Comparison of ENCODE assay signal across 25 cellular contexts in the genomic region with DNA sequence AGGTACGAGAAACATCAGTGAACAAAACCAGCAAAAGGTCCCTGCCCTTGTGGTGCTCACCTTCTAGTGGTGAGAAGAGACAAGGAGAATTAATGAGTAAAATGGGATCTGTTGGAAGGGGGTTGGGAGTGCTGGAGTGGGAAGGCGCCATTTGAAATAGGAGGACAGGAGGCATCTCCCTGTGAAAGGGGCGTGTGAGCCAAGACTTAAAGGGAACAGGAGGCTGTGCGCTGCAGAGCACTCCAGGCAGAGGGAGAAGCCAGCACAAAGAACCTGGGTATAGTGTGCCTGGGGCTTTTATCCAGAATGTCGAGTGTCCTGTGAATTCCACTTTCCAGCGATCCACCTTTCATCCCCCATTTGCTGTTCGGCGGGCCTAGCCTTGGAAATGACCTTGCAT.
A peak's percentile ranks its signal among the peaks of the same experiment; 100 is the strongest.
DNase-seq lines count a peak whose midpoint lies in the region; ATAC-seq and TF ChIP-seq lines count a peak whose summit lies in the region.
"Had no signal": no experiment of that assay in that cellular context is flagged by ENCODE, and none has a peak within 500 bp of the region (broad histone marks: within the 10 kb centered on the region; RNA-seq: fewer than 3 reads in every experiment).

No MANE protein-coding gene starts in this region.

- H3K36me3 Mint-ChIP-seq in osteocyte (ENCODE audit: unreplicated experiment), result peaks cover 3% of the 10 kb centered on the region
- H3K36me3 Mint-ChIP-seq: CD4-positive, CD25-positive, alpha-beta regulatory T cell had no signal

- H3K36me3 ChIP-seq in NT2/D1 (ENCODE audit: insufficient read depth, insufficient read length, low read length) (no peaks in the 10 kb centered on the region), fibroblast of lung (ENCODE audit: control insufficient read depth, insufficient read depth, low read length) (no peaks in the 10 kb centered on the region), left lung (no peaks in the 10 kb centered on the region)
- H3K36me3 ChIP-seq: SJCRH30 had no signal

- DNase-seq in DMS 273 (lab: John Stamatoyannopoulos, UW; ENCODE audit: unreplicated experiment) (peak; percentile 62), G401 (ENCODE audit: low spot score) (peak; percentile 93), NT2/D1 (ENCODE audit: low read depth, low spot score) (no peak), fibroblast of lung (ENCODE audit: low read depth in 2 of 2) (no peak), osteocyte (ENCODE audit: extremely low spot score, unreplicated experiment) (no peak), GM10266 (ENCODE audit: extremely low spot score) (no peak), left lung (no peak)
- DNase-seq: CD4-positive, CD25-positive, alpha-beta regulatory T cell; DMS53; GDM1; H9; KBM-7; MV-4-11; NCI-H1105; NCI-H146; NCI-H1930; NCI-H2107; NCI-H510A; NCI-H82; NK-92 treated with Interleukin-12 subunit alpha and Interleukin-12 subunit beta, amount 100 ng/mL, for 24 hours; PC-9; SJCRH30 had no signal

- no peak overlapping the region for H3K4me2 ChIP-seq in fibroblast of lung (ENCODE audit: extremely low read depth, insufficient read depth, low read length)
- H3K4me2 ChIP-seq: BLaER1, GM23338, PC-9 had no signal

- H3K9me3 ChIP-seq in NT2/D1 (ENCODE audit: insufficient read depth, low read length) (no peaks in the 10 kb centered on the region), fibroblast of lung (ENCODE audit: control insufficient read depth, insufficient read depth, low read depth, low read length) (no peaks in the 10 kb centered on the region), left lung (no peaks in the 10 kb centered on the region)
- H3K9me3 ChIP-seq: BLaER1, SJCRH30 had no signal

- H3K4me3 ChIP-seq in NT2/D1 (ENCODE audit: insufficient read length, low read depth) (no peak overlapping the region), fibroblast of lung (replicated peaks in 1 of 4; ENCODE audit: control extremely low read depth in 1 of 4, insufficient read depth in 1 of 4, low read depth in 3 of 4, low read length in 4 of 4) (no peak overlapping the region), left lung (no peak overlapping the region)
- H3K4me3 ChIP-seq: BLaER1, GM23338, PC-9, SJCRH30 had no signal

- no peaks in the 10 kb centered on the region for H3K4me1 Mint-ChIP-seq in osteocyte (ENCODE audit: unreplicated experiment)
- H3K4me1 Mint-ChIP-seq: CD4-positive, CD25-positive, alpha-beta regulatory T cell had no signal

- no peaks in the 10 kb centered on the region for H4K20me1 ChIP-seq in fibroblast of lung (ENCODE audit: control insufficient read depth, extremely low read depth, insufficient read depth, low read length)
- H4K20me1 ChIP-seq: BLaER1 had no signal

- intact Hi-C loops in left lung (cut with DNase I), result no loop called here

- H3K4me1 ChIP-seq in NT2/D1 (ENCODE audit: insufficient read depth, insufficient read length) (peaks cover 13% of the 10 kb centered on the region), fibroblast of lung (ENCODE audit: control insufficient read depth, extremely low read depth, insufficient read depth, low read length) (no peaks in the 10 kb centered on the region), left lung (no peaks in the 10 kb centered on the region)
- H3K4me1 ChIP-seq: SJCRH30 had no signal

- H3K79me2 ChIP-seq in fibroblast of lung (ENCODE audit: control insufficient read depth, insufficient read depth, low read length), result no peaks in the 10 kb centered on the region

- in situ Hi-C loops in G401 (cut with HindIII; ENCODE audit: low sequenced_read_pairs), result no loop called here

- H2AFZ ChIP-seq in fibroblast of lung (ENCODE audit: low read length), result no peak overlapping the region
- H2AFZ ChIP-seq: GM23338, PC-9 had no signal

- peak overlapping the region; percentile 39 for H3K27ac ChIP-seq in fibroblast of lung (ENCODE audit: insufficient read depth, low read length)
- no peak overlapping the region for H3K27ac ChIP-seq in left lung
- H3K27ac ChIP-seq: BLaER1, PC-9, SJCRH30 had no signal

- no peaks in the 10 kb centered on the region for H3K27me3 ChIP-seq in NT2/D1 (ENCODE audit: insufficient read depth, insufficient read length)
- no peaks in the 10 kb centered on the region for H3K27me3 ChIP-seq in fibroblast of lung (ENCODE audit: control insufficient read depth, insufficient read depth, low read length)
- no peaks in the 10 kb centered on the region for H3K27me3 ChIP-seq in left lung
- H3K27me3 ChIP-seq: BLaER1, SJCRH30 had no signal

- H3K9me3 Mint-ChIP-seq in osteocyte (ENCODE audit: unreplicated experiment), result no peaks in the 10 kb centered on the region
- H3K9me3 Mint-ChIP-seq: GM23338, H9 had no signal

- no peak for ATAC-seq in left lung
- ATAC-seq: GM23338, Right ventricle myocardium inferior had no signal

- TF ChIP-seq CTCF in fibroblast of lung (conservative IDR thresholded peaks at IDR 0.05 in 1 of 2, IDR thresholded peaks at IDR 0.05 in 1 of 2; ENCODE audit: low read depth in 1 of 2, low read length in 2 of 2), result no peak
- TF ChIP-seq CTCF in osteocyte (IDR thresholded peaks at IDR 0.05), result no peak
- no peak for TF ChIP-seq CTCF in GM10266 (IDR thresholded peaks at IDR 0.05; ENCODE audit: control insufficient read depth, insufficient read depth, low read depth, missing control alignments)
- TF ChIP-seq CTCF in left lung (IDR thresholded peaks at IDR 0.05), result no peak

- H3K4me3 Mint-ChIP-seq in osteocyte (ENCODE audit: unreplicated experiment), result no peak overlapping the region
- H3K4me3 Mint-ChIP-seq: CD4-positive, CD25-positive, alpha-beta regulatory T cell; GM23338; H9 had no signal

- no peak overlapping the region for H3K27ac Mint-ChIP-seq in osteocyte (ENCODE audit: unreplicated experiment)
- H3K27ac Mint-ChIP-seq: CD4-positive, CD25-positive, alpha-beta regulatory T cell; GM23338 had no signal

- H3K27me3 Mint-ChIP-seq in osteocyte (ENCODE audit: unreplicated experiment), result no peaks in the 10 kb centered on the region
- H3K27me3 Mint-ChIP-seq: CD4-positive, CD25-positive, alpha-beta regulatory T cell had no signal

- H3K9ac ChIP-seq in NT2/D1 (ENCODE audit: insufficient read length, low read depth) (peak overlapping the region; percentile 38), fibroblast of lung (ENCODE audit: insufficient read depth, low read length) (no peak overlapping the region)
- H3K9ac ChIP-seq: BLaER1 had no signal

Comparison
In these comparisons a context has a peak if more than half of its experiments do, and no peak if none do; other contexts are left out.
1. DNase-seq: peak in DMS 273 (single experiment) and G401 (single experiment); none in NT2/D1 (single experiment), fibroblast of lung (0 of 2), osteocyte (single experiment), GM10266 (single experiment) and left lung (0 of 2).